In genomic region chr6:113995632-113996031, GRCh38 we compare ENCODE assay signal across 9 cellular contexts. TPM values are rescaled to one million over a fixed set of nuclear protein-coding genes. Genes with fewer than 3 reads are reported as not detected.
A peak's percentile ranks its signal among the peaks of the same experiment; 100 is the strongest.
DNase-seq lines count a peak whose midpoint lies in the region; ATAC-seq and TF ChIP-seq lines count a peak whose summit lies in the region.
"Had no signal": no experiment of that assay in that cellular context is flagged by ENCODE, and none has a peak within 500 bp of the region (broad histone marks: within the 10 kb centered on the region; RNA-seq: fewer than 3 reads in every experiment).

No MANE protein-coding gene starts in this region.

- H3K27me3 ChIP-seq in ascending aorta, result no peaks in the 10 kb centered on the region
- no peaks in the 10 kb centered on the region for H3K27me3 ChIP-seq in effector memory CD4-positive, alpha-beta T cell (replicated peaks; ENCODE audit: control insufficient read depth, insufficient read depth, low read length, poor library complexity, severe bottlenecking)
- H3K27me3 ChIP-seq: uterus had no signal

- no peak for TF ChIP-seq POLR2A in erythroblast (IDR thresholded peaks at IDR 0.05; ENCODE audit: low read length)

- in situ Hi-C loops in Caki2 (cut with HindIII; ENCODE audit: low pct_unique_long_range_greater_than_20kb, low sequenced_read_pairs), result no loop called here

- no peak for ATAC-seq in HG03196 (IDR thresholded peaks at IDR 0.05; ENCODE audit: unreplicated experiment)

- no peaks in the 10 kb centered on the region for H3K9me3 ChIP-seq in ascending aorta
- H3K9me3 ChIP-seq in effector memory CD4-positive, alpha-beta T cell (ENCODE audit: control insufficient read depth, low read length), result no peaks in the 10 kb centered on the region
- H3K9me3 ChIP-seq: uterus had no signal

- intact Hi-C loops in ascending aorta (cut with DNase I), result loop anchor here (1.0 to 2.0 kb wide), 2 partner anchors 24 to 113 kb away; partner anchors contain the start of gene HDAC2

- H3K4me3 ChIP-seq in ascending aorta, result peak overlapping the region in 1 of 2 donors; percentile 10
- no peak overlapping the region for H3K4me3 ChIP-seq in effector memory CD4-positive, alpha-beta T cell (ENCODE audit: insufficient read depth, low read depth, low read length, poor library complexity, severe bottlenecking)
- H3K4me3 ChIP-seq: uterus had no signal

- H3K36me3 ChIP-seq in ascending aorta, result no peaks in the 10 kb centered on the region
- H3K36me3 ChIP-seq in effector memory CD4-positive, alpha-beta T cell (ENCODE audit: control insufficient read depth, insufficient read depth, low read length), result no peaks in the 10 kb centered on the region
- H3K36me3 ChIP-seq: uterus had no signal

- peak; percentile 49 for DNase-seq in Caki2 (ENCODE audit: low read depth)
- DNase-seq in NCI-H146 treated with DMSO at 0.1 percent for 48 hours (lab: John Stamatoyannopoulos, UW; ENCODE audit: unreplicated experiment), result peak; percentile 15
- peak; percentile 11 to 82 for DNase-seq in ascending aorta (ENCODE audit: low spot score in 2 of 2)
- peak; percentile 86 for DNase-seq in kidney glomerular epithelial cell (lab: John Stamatoyannopoulos, UW)
- no peak for DNase-seq in erythroblast (lab: John Stamatoyannopoulos, UW)
- DNase-seq in effector memory CD4-positive, alpha-beta T cell, result no peak
- DNase-seq in activated T-cell treated with anti-CD3 and anti-CD28 coated beads, Interleukin-2, amount 50 U/mL, for 1 hour, result no peak

- peaks cover 0 to 23% of the 10 kb centered on the region in 2 donors for H3K4me1 ChIP-seq in ascending aorta
- H3K4me1 ChIP-seq in effector memory CD4-positive, alpha-beta T cell (ENCODE audit: control insufficient read depth, insufficient read depth, low read length, poor library complexity, severe bottlenecking), result no peaks in the 10 kb centered on the region

- H3K27ac ChIP-seq in ascending aorta, result peak overlapping the region; percentile 71 to 72
- no peak overlapping the region for H3K27ac ChIP-seq in effector memory CD4-positive, alpha-beta T cell (ENCODE audit: insufficient read depth, low read length, poor library complexity, severe bottlenecking)

- no peak for TF ChIP-seq CTCF in ascending aorta (IDR thresholded peaks at IDR 0.05)

RNA-seq across cellular contexts. Expression of gene HDAC2, which starts 24.7 kb away (rescaled TPM):
- 109 and 133 TPM in 2 replicates for total RNA-seq in Caki2 (2014; rRNA removed; shearing (Covaris generic); ENCODE audit: low replicate concordance)
- total RNA-seq in ascending aorta, result 19.1 TPM

Comparison
In these comparisons a context has a peak if more than half of its experiments do, and no peak if none do; other contexts are left out.
1. DNase-seq: peak in Caki2 (single experiment), NCI-H146 treated with DMSO at 0.1 percent for 48 hours (single experiment), ascending aorta (2 of 2) and kidney glomerular epithelial cell (single experiment); none in erythroblast (0 of 2), effector memory CD4-positive, alpha-beta T cell (0 of 3) and activated T-cell treated with anti-CD3 and anti-CD28 coated beads, Interleukin-2, amount 50 U/mL, for 1 hour (single experiment).